In the genomic region with DNA sequence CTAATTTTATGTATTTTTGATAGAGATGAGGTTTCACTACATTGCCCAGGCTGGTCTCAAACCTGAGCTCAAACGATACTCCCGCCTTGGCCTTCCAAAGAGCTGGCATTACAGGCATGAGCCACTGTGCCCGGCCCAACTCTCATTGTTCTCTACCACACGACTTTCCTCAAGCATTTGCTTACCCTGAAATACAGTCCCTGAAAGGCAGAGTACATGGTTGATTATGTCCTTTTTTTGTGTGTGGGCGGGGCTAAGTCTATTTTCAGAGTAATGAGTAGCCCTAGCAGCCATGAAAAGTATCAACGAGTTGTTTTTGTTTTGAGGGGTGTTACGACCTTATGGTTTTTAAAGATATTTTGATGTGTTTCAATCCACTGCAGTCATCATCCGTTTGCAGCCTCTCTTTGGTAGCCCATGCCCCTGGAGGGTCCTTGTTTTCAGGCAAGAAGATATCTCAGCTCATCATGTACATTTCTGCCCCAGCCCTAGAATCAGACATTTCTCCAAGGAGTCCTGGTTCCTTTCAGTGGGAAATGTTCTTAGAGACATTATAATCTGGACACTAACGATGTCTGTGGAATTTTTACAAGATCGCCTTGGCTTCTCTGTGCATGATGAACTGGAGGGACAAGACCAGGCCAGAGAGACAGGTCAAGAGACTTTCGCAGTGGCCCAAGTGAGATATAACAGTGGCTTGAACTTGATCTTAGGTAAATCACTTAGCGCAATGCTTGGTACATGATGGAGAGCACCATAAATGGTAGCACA, we compare ENCODE assay signal across 19 cellular contexts.
"Had no signal": no experiment of that assay in that cellular context is flagged by ENCODE, and none has a peak within 500 bp of the region (broad histone marks: within the 10 kb centered on the region; RNA-seq: fewer than 3 reads in every experiment).

No MANE protein-coding gene starts in this region.

- H3K27ac ChIP-seq: colonic mucosa had no signal

- H3K9me3 ChIP-seq: colonic mucosa, thyroid gland had no signal

- FAIRE-seq: TTC549 had no signal

- H3K27me3 ChIP-seq: colonic mucosa, thyroid gland had no signal

- H3K4me1 Mint-ChIP-seq: activated CD4-positive, alpha-beta T cell treated with anti-CD3 and anti-CD28 coated beads for 36 hours; activated naive CD8-positive, alpha-beta T cell treated with anti-CD3 and anti-CD28 coated beads for 36 hours; memory B cell; stimulated activated naive B cell treated with anti-CD40 and anti-IgM and Interleukin-4, amounts not matched to agents 10 μg/mL and 1 μg/mL and 100 μg/mL, for 72 hours had no signal

- H3K27ac Mint-ChIP-seq: activated CD4-positive, alpha-beta T cell treated with anti-CD3 and anti-CD28 coated beads for 36 hours; activated naive CD8-positive, alpha-beta T cell treated with anti-CD3 and anti-CD28 coated beads for 36 hours; activated T-helper 1 cell treated with anti-CD3 and anti-CD28 coated beads, Interleukin-12 subunit alpha, Interleukin-12 subunit beta, Interleukin-2, Interleukin-4 antibody, amounts not matched to agents 30 ng/mL and 10 ng/mL and 1 ng/mL, durations not matched to agents 14 hours and 24 hours and 36 hours; endodermal cell; memory B cell; stimulated activated naive B cell treated with anti-CD40 and anti-IgM and Interleukin-4, amounts not matched to agents 10 μg/mL and 1 μg/mL and 100 μg/mL, for 72 hours; T-helper 2 cell treated with Interferon-gamma antibody and Interleukin-4, amounts not matched to agents 5 μg/mL and 100 μg/mL, for 36 hours had no signal

- H3K36me3 Mint-ChIP-seq: activated naive CD8-positive, alpha-beta T cell treated with anti-CD3 and anti-CD28 coated beads for 36 hours; memory B cell; stimulated activated naive B cell treated with anti-CD40 and anti-IgM and Interleukin-4, amounts not matched to agents 10 μg/mL and 1 μg/mL and 100 μg/mL, for 72 hours had no signal

- H3K9me3 Mint-ChIP-seq: activated naive CD8-positive, alpha-beta T cell treated with anti-CD3 and anti-CD28 coated beads for 36 hours; activated T-helper 1 cell treated with anti-CD3 and anti-CD28 coated beads, Interleukin-12 subunit alpha, Interleukin-12 subunit beta, Interleukin-2, Interleukin-4 antibody, amounts not matched to agents 30 ng/mL and 10 ng/mL and 1 ng/mL, durations not matched to agents 14 hours and 24 hours and 36 hours; endodermal cell; memory B cell; naive thymus-derived CD8-positive, alpha-beta T cell; stimulated activated naive B cell treated with anti-CD40 and anti-IgM and Interleukin-4, amounts not matched to agents 10 μg/mL and 1 μg/mL and 100 μg/mL, for 72 hours; T-helper 2 cell treated with Interferon-gamma antibody and Interleukin-4, amounts not matched to agents 5 μg/mL and 100 μg/mL, for 36 hours had no signal

- H3K27me3 Mint-ChIP-seq: activated CD4-positive, alpha-beta T cell treated with anti-CD3 and anti-CD28 coated beads for 36 hours; activated naive CD8-positive, alpha-beta T cell treated with anti-CD3 and anti-CD28 coated beads for 36 hours; naive thymus-derived CD8-positive, alpha-beta T cell; stimulated activated naive B cell treated with anti-CD40 and anti-IgM and Interleukin-4, amounts not matched to agents 10 μg/mL and 1 μg/mL and 100 μg/mL, for 72 hours had no signal

- DNase-seq: activated CD4-positive, alpha-beta T cell treated with anti-CD3 and anti-CD28 coated beads for 36 hours; activated CD4-positive, alpha-beta T cell treated with anti-CD3 and anti-CD28 coated beads, Interleukin-2, amount 50 U/mL, for 48 hours; activated naive CD8-positive, alpha-beta T cell treated with anti-CD3 and anti-CD28 coated beads for 36 hours; activated T-cell treated with anti-CD3 and anti-CD28 coated beads for 4 hours; amygdala; central memory CD4-positive, alpha-beta T cell; endodermal cell; foreskin melanocyte; head of caudate nucleus; naive thymus-derived CD8-positive, alpha-beta T cell; posterior cingulate gyrus; stimulated activated CD4-positive, alpha-beta T cell treated with anti-CD3 and anti-CD28 coated beads, Interleukin-4, amount 100 ng/mL, for 4 hours; stimulated activated naive B cell treated with anti-CD40 and anti-IgM and Interleukin-4, amounts not matched to agents 10 μg/mL and 1 μg/mL and 100 μg/mL, for 72 hours; thyroid gland had no signal

- H3K4me1 ChIP-seq: colonic mucosa had no signal

- ATAC-seq: activated CD4-positive, alpha-beta T cell treated with anti-CD3 and anti-CD28 coated beads for 36 hours; naive thymus-derived CD8-positive, alpha-beta T cell; stimulated activated naive B cell treated with anti-CD40 and anti-IgM and Interleukin-4, amounts not matched to agents 10 μg/mL and 1 μg/mL and 100 μg/mL, for 72 hours had no signal

- H3K36me3 ChIP-seq: colonic mucosa, thyroid gland had no signal

- H3K4me3 Mint-ChIP-seq: activated CD4-positive, alpha-beta T cell treated with anti-CD3 and anti-CD28 coated beads for 36 hours; activated naive CD8-positive, alpha-beta T cell treated with anti-CD3 and anti-CD28 coated beads for 36 hours; activated T-helper 1 cell treated with anti-CD3 and anti-CD28 coated beads, Interleukin-12 subunit alpha, Interleukin-12 subunit beta, Interleukin-2, Interleukin-4 antibody, amounts not matched to agents 30 ng/mL and 10 ng/mL and 1 ng/mL, durations not matched to agents 14 hours and 24 hours and 36 hours; endodermal cell; memory B cell; naive thymus-derived CD8-positive, alpha-beta T cell; stimulated activated naive B cell treated with anti-CD40 and anti-IgM and Interleukin-4, amounts not matched to agents 10 μg/mL and 1 μg/mL and 100 μg/mL, for 72 hours; T-helper 2 cell treated with Interferon-gamma antibody and Interleukin-4, amounts not matched to agents 5 μg/mL and 100 μg/mL, for 36 hours had no signal

- H3K4me3 ChIP-seq: colonic mucosa, thyroid gland had no signal
